Comparison of ENCODE assay signal across 1 cellular context in the genomic region with DNA sequence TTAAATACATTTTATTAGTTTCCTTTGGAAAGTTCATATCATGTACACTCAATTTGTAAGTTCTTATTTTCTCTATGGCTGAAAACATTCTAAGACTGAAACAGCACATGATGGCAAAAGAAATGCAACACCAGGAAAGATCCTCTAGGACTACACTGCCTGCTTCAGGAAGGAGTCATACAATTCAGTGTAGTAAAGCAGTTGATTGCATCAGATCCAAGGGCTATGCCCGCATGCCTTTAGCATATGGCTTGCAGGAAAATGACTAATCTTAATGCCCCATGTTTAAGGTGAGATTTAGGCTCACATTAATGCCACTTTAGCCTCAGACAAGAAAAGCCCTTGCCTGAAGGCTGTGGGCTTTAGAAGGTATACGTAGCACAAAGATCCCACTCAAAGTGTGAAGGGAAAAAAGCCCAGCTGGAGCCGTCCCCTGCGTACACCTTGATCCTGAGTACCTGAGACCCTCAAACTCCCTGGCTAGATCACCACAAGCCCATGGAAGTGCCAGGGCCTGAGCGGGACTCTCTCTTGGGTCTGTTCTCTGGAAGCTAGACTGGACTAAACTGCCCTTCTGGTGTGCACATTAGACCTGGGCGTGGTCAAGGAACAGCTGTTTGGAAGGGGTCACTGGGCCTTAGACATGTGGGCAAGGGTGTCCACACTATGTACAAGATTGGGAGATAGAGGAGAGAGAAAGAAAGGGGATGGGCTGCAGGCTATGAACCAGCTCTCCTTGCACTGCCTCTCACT.
TF ChIP-seq lines count a peak whose summit lies in the region.

No MANE protein-coding gene starts in this region.

TF ChIP-seq in IMR-90, 13 proteins besides CTCF, POLR2A, EP300 and RAD21 (continued from another document):
- TF ChIP-seq, protein P1, sequence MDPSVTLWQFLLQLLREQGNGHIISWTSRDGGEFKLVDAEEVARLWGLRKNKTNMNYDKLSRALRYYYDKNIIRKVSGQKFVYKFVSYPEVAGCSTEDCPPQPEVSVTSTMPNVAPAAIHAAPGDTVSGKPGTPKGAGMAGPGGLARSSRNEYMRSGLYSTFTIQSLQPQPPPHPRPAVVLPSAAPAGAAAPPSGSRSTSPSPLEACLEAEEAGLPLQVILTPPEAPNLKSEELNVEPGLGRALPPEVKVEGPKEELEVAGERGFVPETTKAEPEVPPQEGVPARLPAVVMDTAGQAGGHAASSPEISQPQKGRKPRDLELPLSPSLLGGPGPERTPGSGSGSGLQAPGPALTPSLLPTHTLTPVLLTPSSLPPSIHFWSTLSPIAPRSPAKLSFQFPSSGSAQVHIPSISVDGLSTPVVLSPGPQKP (IDR thresholded peaks at IDR 0.05; ENCODE audit: borderline replicate concordance, low read depth, low read length) = no peak
- TF ChIP-seq RFX5 (IDR thresholded peaks at IDR 0.05; ENCODE audit: low read depth, low read length) = no peak
